Comparison of ENCODE assay signal across 18 cellular contexts in genomic region chr4:119130365-119131065, GRCh38. TPM values are rescaled to one million over a fixed set of nuclear protein-coding genes. Genes with fewer than 3 reads are reported as not detected.
DNase-seq lines count a peak whose midpoint lies in the region; ATAC-seq, FAIRE-seq and TF ChIP-seq lines count a peak whose summit lies in the region.
"Had no signal": no experiment of that assay in that cellular context is flagged by ENCODE, and none has a peak within 500 bp of the region (broad histone marks: within the 10 kb centered on the region; RNA-seq: fewer than 3 reads in every experiment).

No MANE protein-coding gene starts in this region.

- peak; percentile 58 for ATAC-seq in gastroesophageal sphincter
- peak; percentile 70 to 85 (median 81) for ATAC-seq in pancreas
- no peak for ATAC-seq in HG02610 (IDR thresholded peaks at IDR 0.05; ENCODE audit: unreplicated experiment)
- ATAC-seq: activated CD4-positive, alpha-beta T cell treated with anti-CD3 and anti-CD28 coated beads for 36 hours; esophagus mucosa; upper lobe of right lung had no signal

- POLR2A ChIA-PET in Caco-2 (lab: Charles Lee): no interaction called here

- BruUV-seq in Caco-2 (replicated peaks; lab: Mats Ljungman, UMichigan): no TSS peak

- DNase-seq in Caco-2: no peak
- DNase-seq in SK-N-MC (ENCODE audit: low read depth, low spot score): no peak
- no peak for DNase-seq in pancreas
- DNase-seq in T-helper 2 cell treated with Interferon-gamma antibody and Interleukin-4, amounts not matched to agents 5 μg/mL and 100 μg/mL, for 36 hours (ENCODE audit: low spot score): no peak
- no peak for DNase-seq in NCI-H524 treated with DMSO at 0.1 percent for 48 hours (lab: John Stamatoyannopoulos, UW)
- no peak for DNase-seq in activated effector memory CD4-positive, alpha-beta T cell treated with Interleukin-2 at 50 U/mL for 16 hours
- DNase-seq: activated CD4-positive, alpha-beta T cell treated with anti-CD3 and anti-CD28 coated beads for 36 hours; activated naive CD8-positive, alpha-beta T cell treated with anti-CD3 and anti-CD28 coated beads, Interleukin-2, amount 10 ng/mL, durations not matched to agents 7 days and 5 days; activated T-cell treated with anti-CD3 and anti-CD28 coated beads for 4 hours; EL; NCI-H2171 treated with DMSO at 0.1 percent for 48 hours; OCI-M1; posterior cingulate gyrus; upper lobe of right lung had no signal

- no peaks in the 10 kb centered on the region for H3K36me3 Mint-ChIP-seq in Caco-2 (ENCODE audit: insufficient read depth, unreplicated experiment)
- H3K36me3 Mint-ChIP-seq in T-helper 2 cell treated with Interferon-gamma antibody and Interleukin-4, amounts not matched to agents 5 μg/mL and 100 μg/mL, for 36 hours (ENCODE audit: low read depth): no peaks in the 10 kb centered on the region
- H3K36me3 Mint-ChIP-seq: activated naive CD8-positive, alpha-beta T cell treated with anti-CD3 and anti-CD28 coated beads, Interleukin-2, amount 10 ng/mL, durations not matched to agents 7 days and 5 days had no signal

- H3K9me3 ChIP-seq in Caco-2 (no peaks in the 10 kb centered on the region), SK-N-MC (ENCODE audit: low read depth, low read length) (no peaks in the 10 kb centered on the region), gastroesophageal sphincter (no peaks in the 10 kb centered on the region), pancreas (no peaks in the 10 kb centered on the region)
- H3K9me3 ChIP-seq: upper lobe of right lung had no signal

- 54 to 64% methylated on average over 4 of the region's 4 CpGs for WGBS in gastroesophageal sphincter (ENCODE audit: low coverage in 1 of 2), 2 donors
- 34 to 35% methylated on average over 4 of the region's 4 CpGs for WGBS in pancreas, 2 donors

- 0 out of 2 replicates have a peak overlapping the region, but pooled peaks have one; percentile 14 for H3K27ac ChIP-seq in SK-N-MC
- peak overlapping the region in 1 of 4 donors; percentile 41 for H3K27ac ChIP-seq in gastroesophageal sphincter
- peak overlapping the region in 3 of 4 donors; percentile 12 to 67 (median 59) for H3K27ac ChIP-seq in pancreas
- H3K27ac ChIP-seq: upper lobe of right lung had no signal

- no peak for FAIRE-seq in pancreas (lab: Jason Lieb, UNC)
- FAIRE-seq: colon had no signal

- H3K4me3 ChIP-seq in Caco-2 (ENCODE audit: low read depth, low read length) (no peak overlapping the region), SK-N-MC (no peak overlapping the region), gastroesophageal sphincter (no peak overlapping the region), pancreas (no peak overlapping the region)
- H3K4me3 ChIP-seq: upper lobe of right lung had no signal

- intact Hi-C loops in Caco-2 (cut with micrococcal nuclease; ENCODE audit: unreplicated experiment): loop anchor here (1.0 to 2.0 kb wide), 3 partner anchors 10 to 82 kb away; partner anchors contain the start of gene USP53
- intact Hi-C loops in pancreas (cut with DNase I): no loop called here

- H3K9me3 Mint-ChIP-seq in Caco-2 (ENCODE audit: unreplicated experiment): peaks cover 9% of the 10 kb centered on the region
- H3K9me3 Mint-ChIP-seq in T-helper 2 cell treated with Interferon-gamma antibody and Interleukin-4, amounts not matched to agents 5 μg/mL and 100 μg/mL, for 36 hours: no peaks in the 10 kb centered on the region
- H3K9me3 Mint-ChIP-seq: activated naive CD8-positive, alpha-beta T cell treated with anti-CD3 and anti-CD28 coated beads, Interleukin-2, amount 10 ng/mL, durations not matched to agents 7 days and 5 days had no signal

- H3K4me1 Mint-ChIP-seq in Caco-2 (ENCODE audit: low read depth, unreplicated experiment): peaks cover 44% of the 10 kb centered on the region
- no peaks in the 10 kb centered on the region for H3K4me1 Mint-ChIP-seq in T-helper 2 cell treated with Interferon-gamma antibody and Interleukin-4, amounts not matched to agents 5 μg/mL and 100 μg/mL, for 36 hours (ENCODE audit: low read depth)
- H3K4me1 Mint-ChIP-seq: activated CD4-positive, alpha-beta T cell treated with anti-CD3 and anti-CD28 coated beads for 36 hours; activated naive CD8-positive, alpha-beta T cell treated with anti-CD3 and anti-CD28 coated beads, Interleukin-2, amount 10 ng/mL, durations not matched to agents 7 days and 5 days had no signal

- no peak overlapping the region for H3K9ac ChIP-seq in SK-N-MC (ENCODE audit: insufficient read length)

- H3K4me1 ChIP-seq in Caco-2 (peaks cover 34% of the 10 kb centered on the region), gastroesophageal sphincter (peaks cover 0 to 25% (median 8%) of the 10 kb centered on the region in 3 donors), pancreas (peaks cover 12 to 16% (median 14%) of the 10 kb centered on the region in 3 donors)

- H3K27me3 ChIP-seq in Caco-2 (replicated peaks; ENCODE audit: control insufficient read depth, insufficient read depth, low read length): no peaks in the 10 kb centered on the region
- no peaks in the 10 kb centered on the region for H3K27me3 ChIP-seq in gastroesophageal sphincter
- no peaks in the 10 kb centered on the region for H3K27me3 ChIP-seq in pancreas
- H3K27me3 ChIP-seq: upper lobe of right lung had no signal

- H3K27ac Mint-ChIP-seq in Caco-2 (ENCODE audit: unreplicated experiment): peak overlapping the region; percentile 96
- no peak overlapping the region for H3K27ac Mint-ChIP-seq in T-helper 2 cell treated with Interferon-gamma antibody and Interleukin-4, amounts not matched to agents 5 μg/mL and 100 μg/mL, for 36 hours
- H3K27ac Mint-ChIP-seq: activated CD4-positive, alpha-beta T cell treated with anti-CD3 and anti-CD28 coated beads for 36 hours; activated naive CD8-positive, alpha-beta T cell treated with anti-CD3 and anti-CD28 coated beads, Interleukin-2, amount 10 ng/mL, durations not matched to agents 7 days and 5 days had no signal

- no peak for TF ChIP-seq CTCF in Caco-2 (IDR thresholded peaks at IDR 0.05; ENCODE audit: insufficient read depth in 1 of 2, low read depth in 1 of 2, low read length in 1 of 2, severe bottlenecking in 1 of 2, unreplicated experiment in 1 of 2)
- TF ChIP-seq CTCF in gastroesophageal sphincter (IDR thresholded peaks at IDR 0.05): no peak
- no peak for TF ChIP-seq CTCF in pancreas (IDR thresholded peaks at IDR 0.05)

- no peak for TF ChIP-seq POLR2A in gastroesophageal sphincter (IDR thresholded peaks at IDR 0.05)

- no peaks in the 10 kb centered on the region for H3K27me3 Mint-ChIP-seq in Caco-2 (ENCODE audit: insufficient read depth, unreplicated experiment)
- H3K27me3 Mint-ChIP-seq in T-helper 2 cell treated with Interferon-gamma antibody and Interleukin-4, amounts not matched to agents 5 μg/mL and 100 μg/mL, for 36 hours (ENCODE audit: low read depth): no peaks in the 10 kb centered on the region
- H3K27me3 Mint-ChIP-seq: activated CD4-positive, alpha-beta T cell treated with anti-CD3 and anti-CD28 coated beads for 36 hours; activated naive CD8-positive, alpha-beta T cell treated with anti-CD3 and anti-CD28 coated beads, Interleukin-2, amount 10 ng/mL, durations not matched to agents 7 days and 5 days had no signal

- CTCF ChIA-PET in Caco-2 (lab: Charles Lee): interaction anchor here (0.6 kb wide), 1 partner anchor 458 kb away, joined by 4 read pairs; no protein-coding TSS in a partner anchor

- H3K4me3 Mint-ChIP-seq in Caco-2 (ENCODE audit: unreplicated experiment): peak overlapping the region; percentile 69
- no peak overlapping the region for H3K4me3 Mint-ChIP-seq in T-helper 2 cell treated with Interferon-gamma antibody and Interleukin-4, amounts not matched to agents 5 μg/mL and 100 μg/mL, for 36 hours
- H3K4me3 Mint-ChIP-seq: activated CD4-positive, alpha-beta T cell treated with anti-CD3 and anti-CD28 coated beads for 36 hours; activated naive CD8-positive, alpha-beta T cell treated with anti-CD3 and anti-CD28 coated beads, Interleukin-2, amount 10 ng/mL, durations not matched to agents 7 days and 5 days had no signal

- no peak for TF ChIP-seq EP300 in gastroesophageal sphincter (IDR thresholded peaks at IDR 0.05)

- H3K36me3 ChIP-seq in Caco-2 (ENCODE audit: control insufficient read depth, insufficient read depth, low read length) (no peaks in the 10 kb centered on the region), SK-N-MC (ENCODE audit: insufficient read depth, low read length) (no peaks in the 10 kb centered on the region), gastroesophageal sphincter (no peaks in the 10 kb centered on the region), pancreas (no peaks in the 10 kb centered on the region)
- H3K36me3 ChIP-seq: upper lobe of right lung had no signal

RNA-seq across cellular contexts. Expression of gene MYOZ2, which starts 5.1 kb away (rescaled TPM):
- total RNA-seq in Caco-2 (2022) (0.18 and 0.23 TPM in 2 replicates), gastroesophageal sphincter (1 to 10 TPM in 2 of 4 donors, under 1 TPM in 2; 0.20 to 2.3 (median 0.78) TPM), pancreas (under 1 TPM in 2 of 6 donors, not detected in 4; 0.06 to 0.43 TPM)
- polyA plus RNA-seq in pancreas: under 1 TPM; 0.16 to 0.23 TPM
- total RNA-seq: activated CD4-positive, alpha-beta T cell treated with anti-CD3 and anti-CD28 coated beads for 36 hours; activated naive CD8-positive, alpha-beta T cell treated with anti-CD3 and anti-CD28 coated beads, Interleukin-2, amount 10 ng/mL, durations not matched to agents 7 days and 5 days; esophagus mucosa had no signal
